ENCODE assay signal across 2 cellular contexts in genomic region chr16:29720703-29721102, GRCh38.
TF ChIP-seq lines count a peak whose summit lies in the region.

No MANE protein-coding gene starts in this region.

TF ChIP-seq in GM23338, 12 proteins besides CTCF, POLR2A, EP300 and RAD21:
- no peak for TF ChIP-seq JUNB (IDR thresholded peaks at IDR 0.05; ENCODE audit: unreplicated experiment)
- TF ChIP-seq EZH2phosphoT487 (IDR thresholded peaks at IDR 0.05; ENCODE audit: unreplicated experiment): no peak
- TF ChIP-seq ZNF331 (CRISPR knock-in tag; IDR thresholded peaks at IDR 0.05; ENCODE audit: low read depth): no peak
- no peak for TF ChIP-seq CREB1 (CRISPR knock-in tag; IDR thresholded peaks at IDR 0.05; ENCODE audit: low read depth)
- no peak for TF ChIP-seq POLR2AphosphoS5 (IDR thresholded peaks at IDR 0.05; ENCODE audit: low read depth)
- no peak for TF ChIP-seq NANOG (IDR thresholded peaks at IDR 0.05; ENCODE audit: borderline replicate concordance)
- TF ChIP-seq ETS1 (IDR thresholded peaks at IDR 0.05): no peak
- TF ChIP-seq EZH2 (IDR thresholded peaks at IDR 0.05; ENCODE audit: low read depth, unreplicated experiment): no peak
- TF ChIP-seq ZNF114 (CRISPR knock-in tag; IDR thresholded peaks at IDR 0.05): no peak
- no peak for TF ChIP-seq STAT1 (IDR thresholded peaks at IDR 0.05; ENCODE audit: unreplicated experiment)
- no peak for TF ChIP-seq REST (IDR thresholded peaks at IDR 0.05; ENCODE audit: unreplicated experiment)
- TF ChIP-seq ZNF462 (CRISPR knock-in tag; IDR thresholded peaks at IDR 0.05): no peak
TF ChIP-seq in GM23338: peak in this region for 0.

TF ChIP-seq in K562, 482 proteins besides CTCF, POLR2A, EP300 and RAD21:
- TF ChIP-seq CEBPG (CRISPR knock-in tag; IDR thresholded peaks at IDR 0.05) (no peak), CEBPG (tag; conservative IDR thresholded peaks at IDR 0.05 in 1 of 2, IDR thresholded peaks at IDR 0.05 in 1 of 2) (peak; percentile 53 to 57; a peak in 2 of 4 replicates), ZNF395 (CRISPR knock-in tag; IDR thresholded peaks at IDR 0.05) (no peak), ZNF3 (CRISPR knock-in tag; IDR thresholded peaks at IDR 0.05) (0 out of 2 replicates have a peak, but pooled peaks have one; percentile 19), SRSF3 (IDR thresholded peaks at IDR 0.05; ENCODE audit: insufficient read depth, low read length) (no peak), CEBPB (tag; IDR thresholded peaks at IDR 0.05) (peak; percentile 84), HMGXB4 (CRISPR knock-in tag; IDR thresholded peaks at IDR 0.05) (no peak)
